ENCODE assay signal across 14 cellular contexts in the genomic region with DNA sequence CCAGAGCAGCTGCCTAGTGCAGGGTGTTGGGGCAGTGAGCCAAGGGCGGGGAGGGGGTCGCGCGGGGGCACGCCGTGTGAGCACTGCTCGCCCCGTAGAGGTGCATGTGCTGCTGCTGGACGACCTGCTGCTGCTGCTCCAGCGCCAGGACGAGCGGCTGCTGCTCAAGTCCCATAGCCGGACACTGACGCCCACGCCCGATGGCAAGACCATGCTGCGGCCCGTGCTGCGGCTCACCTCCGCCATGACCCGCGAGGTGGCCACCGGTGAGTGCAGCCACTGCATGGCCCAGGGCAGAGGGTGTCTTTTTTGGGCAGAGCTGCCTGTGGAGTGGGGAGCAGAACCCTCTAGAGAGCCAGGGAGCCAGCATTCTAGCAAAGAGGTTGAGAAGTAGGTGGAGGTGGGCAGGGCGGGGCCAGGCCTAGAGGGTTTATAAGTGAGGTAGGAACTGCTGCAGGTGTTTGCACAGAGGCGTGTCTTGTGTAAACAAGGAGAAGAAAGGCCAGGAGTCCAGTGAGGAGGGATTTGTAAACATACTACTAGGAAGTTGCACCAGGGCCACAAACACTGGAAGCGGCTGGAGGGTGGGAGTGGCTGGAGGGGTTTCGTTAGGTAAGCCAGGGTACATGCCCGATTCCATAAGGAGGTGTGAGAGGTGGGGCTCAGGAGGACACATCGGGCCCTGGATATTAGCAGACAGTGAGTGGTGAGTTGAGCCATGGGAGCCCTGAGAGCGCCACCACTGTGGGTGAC. TPM values are rescaled to one million over a fixed set of nuclear protein-coding genes. Genes with fewer than 3 reads are reported as not detected.
DNase-seq lines count a peak whose midpoint lies in the region; ATAC-seq and TF ChIP-seq lines count a peak whose summit lies in the region.
"Had no signal": no experiment of that assay in that cellular context is flagged by ENCODE, and none has a peak within 500 bp of the region (broad histone marks: within the 10 kb centered on the region; RNA-seq: fewer than 3 reads in every experiment).

No MANE protein-coding gene starts in this region.

- peak; percentile 79 for TF ChIP-seq POLR2A in transverse colon (IDR thresholded peaks at IDR 0.05)

- DNase-seq in activated naive CD4-positive, alpha-beta T cell treated with anti-CD3 and anti-CD28 coated beads, Interleukin-2, amount 50 U/mL, for 16 hours: no peak
- DNase-seq in NCI-H748 (lab: John Stamatoyannopoulos, UW; ENCODE audit: unreplicated experiment) (peak; percentile 100), epithelial cell of prostate (ENCODE audit: low read depth, low spot score) (peak; percentile 39), transverse colon (peak; percentile 90), glomerular visceral epithelial cell (ENCODE audit: extremely low spot score) (no peak), Ammon's horn (ENCODE audit: low spot score) (no peak)
- DNase-seq: activated CD4-positive, alpha-beta T cell treated with anti-CD3 and anti-CD28 coated beads, Interleukin-2, amount 10 ng/mL, durations not matched to agents 24 days and 14 days; left cardiac atrium; NCI-H1694; retina had no signal

- H3K27me3 Mint-ChIP-seq in activated naive CD4-positive, alpha-beta T cell treated with anti-CD3 and anti-CD28 coated beads, Interleukin-2, amount 50 U/mL, for 24 hours: no peaks in the 10 kb centered on the region
- H3K27me3 Mint-ChIP-seq: activated CD4-positive, alpha-beta T cell treated with anti-CD3 and anti-CD28 coated beads, Interleukin-2, amount 10 ng/mL, durations not matched to agents 24 days and 14 days had no signal

- 68% methylated on average over 14 of the region's 30 CpGs; no CpG with 5 or more reads in 1 of the 2 donors for WGBS in transverse colon (ENCODE audit: low coverage in 1 of 2), 2 donors

- intact Hi-C loops in transverse colon (cut with DNase I; ENCODE audit: low total_unique reads): no loop called here

- H3K36me3 Mint-ChIP-seq in activated naive CD4-positive, alpha-beta T cell treated with anti-CD3 and anti-CD28 coated beads, Interleukin-2, amount 50 U/mL, for 24 hours: peaks cover 11% of the 10 kb centered on the region

- no peaks in the 10 kb centered on the region for H3K27me3 ChIP-seq in transverse colon
- H3K27me3 ChIP-seq: SJSA1, tibial nerve had no signal

- peak overlapping the region in 3 of 4 donors; percentile 15 to 39 (median 15) for H3K4me3 ChIP-seq in transverse colon
- H3K4me3 ChIP-seq: SJSA1, tibial nerve had no signal

- H3K4me1 Mint-ChIP-seq in activated naive CD4-positive, alpha-beta T cell treated with anti-CD3 and anti-CD28 coated beads, Interleukin-2, amount 50 U/mL, for 24 hours: peaks cover 39% of the 10 kb centered on the region

- in situ Hi-C loops in transverse colon (cut with MboI; ENCODE audit: low pct_ligation_motif_present in 1 of 4, low pct_unique_long_range_greater_than_20kb in 1 of 4, low sequenced_read_pairs in 3 of 4): no loop called here

- H3K9me3 ChIP-seq in transverse colon: no peaks in the 10 kb centered on the region
- H3K9me3 ChIP-seq: SJSA1, tibial nerve had no signal

- H3K27ac ChIP-seq in epithelial cell of prostate (peak overlapping the region; percentile 21), transverse colon (peak overlapping the region; percentile 81 to 91 (median 87))
- H3K27ac ChIP-seq: SJSA1 had no signal

- peak overlapping the region; percentile 55 for H3K27ac Mint-ChIP-seq in activated naive CD4-positive, alpha-beta T cell treated with anti-CD3 and anti-CD28 coated beads, Interleukin-2, amount 50 U/mL, for 24 hours
- H3K27ac Mint-ChIP-seq: activated CD4-positive, alpha-beta T cell treated with anti-CD3 and anti-CD28 coated beads, Interleukin-2, amount 10 ng/mL, durations not matched to agents 24 days and 14 days had no signal

- H3K36me3 ChIP-seq in transverse colon: peaks cover 0 to 53% (median 23%) of the 10 kb centered on the region in 4 donors

- no peak for TF ChIP-seq CTCF in transverse colon (IDR thresholded peaks at IDR 0.05)

- ATAC-seq in HG03280 (IDR thresholded peaks at IDR 0.05; ENCODE audit: unreplicated experiment): no peak
- ATAC-seq: left cardiac atrium had no signal

- no peaks in the 10 kb centered on the region for H3K9me3 Mint-ChIP-seq in activated naive CD4-positive, alpha-beta T cell treated with anti-CD3 and anti-CD28 coated beads, Interleukin-2, amount 50 U/mL, for 24 hours
- H3K9me3 Mint-ChIP-seq: activated CD4-positive, alpha-beta T cell treated with anti-CD3 and anti-CD28 coated beads, Interleukin-2, amount 10 ng/mL, durations not matched to agents 24 days and 14 days had no signal

- no peak overlapping the region for H3K4me3 Mint-ChIP-seq in activated naive CD4-positive, alpha-beta T cell treated with anti-CD3 and anti-CD28 coated beads, Interleukin-2, amount 50 U/mL, for 24 hours
- H3K4me3 Mint-ChIP-seq: activated CD4-positive, alpha-beta T cell treated with anti-CD3 and anti-CD28 coated beads, Interleukin-2, amount 10 ng/mL, durations not matched to agents 24 days and 14 days had no signal

- TF ChIP-seq EP300 in transverse colon (IDR thresholded peaks at IDR 0.05; ENCODE audit: low read depth): no peak

- H3K4me1 ChIP-seq in transverse colon: peaks cover 0 to 21% (median 16%) of the 10 kb centered on the region in 4 donors
- H3K4me1 ChIP-seq: SJSA1, tibial nerve had no signal

RNA-seq across cellular contexts. Expression of a gene that starts 21.3 kb away (rescaled TPM):
- total RNA-seq in transverse colon: 100 to 1,000 TPM in 2 of 4 donors, 10 to 100 TPM in 2; 64.3 to 215 (median 113) TPM

RNA-seq across cellular contexts. Expression of a gene that starts 24.0 kb away (rescaled TPM):
- 1 to 10 TPM in 2 of 4 donors, under 1 TPM in 2; 0.27 to 1.9 (median 0.95) TPM for total RNA-seq in transverse colon
- total RNA-seq: SJSA1 had no signal

RNA-seq across cellular contexts. Expression of a gene that starts 27.2 kb away (rescaled TPM):
- total RNA-seq in transverse colon: 10 to 100 TPM in 1 of 4 donors, 1 to 10 TPM in 2, not detected in 1; 2.3 to 33.0 (median 8.2) TPM
- total RNA-seq: tibial nerve had no signal

RNA-seq across cellular contexts. Expression of a gene that starts 44.2 kb away (rescaled TPM):
- total RNA-seq in transverse colon: 1,000 to 10,000 TPM in 2 of 4 donors, 100 to 1,000 TPM in 2; 595 to 1,336 (median 1,016) TPM

RNA-seq across cellular contexts. Expression of a gene that starts 54.8 kb away (rescaled TPM):
- total RNA-seq in transverse colon: 100 to 1,000 TPM in 3 of 4 donors, 10 to 100 TPM in 1; 75.6 to 235 (median 165) TPM

Comparison
In these comparisons a context has a peak if more than half of its experiments do, and no peak if none do; other contexts are left out.
1. DNase-seq: peak in NCI-H748 (single experiment), epithelial cell of prostate (single experiment) and transverse colon (single experiment); none in activated naive CD4-positive, alpha-beta T cell treated with anti-CD3 and anti-CD28 coated beads, Interleukin-2, amount 50 U/mL, for 16 hours (single experiment), glomerular visceral epithelial cell (single experiment) and Ammon's horn (single experiment).